2 cellular contexts compared by ENCODE assay signal in the genomic region with DNA sequence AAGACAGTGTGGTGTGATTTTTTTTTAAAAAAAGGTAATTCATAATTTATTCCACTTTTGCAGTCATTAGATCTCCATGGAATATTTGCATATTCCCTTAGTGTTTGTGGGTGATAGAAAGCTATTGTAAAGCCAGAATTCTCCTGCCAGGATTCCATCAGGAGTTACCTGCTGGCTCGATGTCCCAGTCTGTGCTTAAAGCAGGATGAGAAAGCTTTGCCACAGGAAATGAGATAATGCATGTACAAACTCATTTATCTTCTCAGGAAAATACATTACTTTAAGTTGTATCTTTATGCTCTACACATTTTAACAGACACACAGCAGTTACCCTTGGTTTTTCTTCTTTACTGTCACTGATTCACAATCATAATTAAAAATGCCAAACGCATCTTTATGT.
TF ChIP-seq lines count a peak whose summit lies in the region.

No MANE protein-coding gene starts in this region.

TF ChIP-seq in GM23338, 12 proteins besides CTCF, POLR2A, EP300 and RAD21 (continued from another document):
- TF ChIP-seq, protein P1, sequence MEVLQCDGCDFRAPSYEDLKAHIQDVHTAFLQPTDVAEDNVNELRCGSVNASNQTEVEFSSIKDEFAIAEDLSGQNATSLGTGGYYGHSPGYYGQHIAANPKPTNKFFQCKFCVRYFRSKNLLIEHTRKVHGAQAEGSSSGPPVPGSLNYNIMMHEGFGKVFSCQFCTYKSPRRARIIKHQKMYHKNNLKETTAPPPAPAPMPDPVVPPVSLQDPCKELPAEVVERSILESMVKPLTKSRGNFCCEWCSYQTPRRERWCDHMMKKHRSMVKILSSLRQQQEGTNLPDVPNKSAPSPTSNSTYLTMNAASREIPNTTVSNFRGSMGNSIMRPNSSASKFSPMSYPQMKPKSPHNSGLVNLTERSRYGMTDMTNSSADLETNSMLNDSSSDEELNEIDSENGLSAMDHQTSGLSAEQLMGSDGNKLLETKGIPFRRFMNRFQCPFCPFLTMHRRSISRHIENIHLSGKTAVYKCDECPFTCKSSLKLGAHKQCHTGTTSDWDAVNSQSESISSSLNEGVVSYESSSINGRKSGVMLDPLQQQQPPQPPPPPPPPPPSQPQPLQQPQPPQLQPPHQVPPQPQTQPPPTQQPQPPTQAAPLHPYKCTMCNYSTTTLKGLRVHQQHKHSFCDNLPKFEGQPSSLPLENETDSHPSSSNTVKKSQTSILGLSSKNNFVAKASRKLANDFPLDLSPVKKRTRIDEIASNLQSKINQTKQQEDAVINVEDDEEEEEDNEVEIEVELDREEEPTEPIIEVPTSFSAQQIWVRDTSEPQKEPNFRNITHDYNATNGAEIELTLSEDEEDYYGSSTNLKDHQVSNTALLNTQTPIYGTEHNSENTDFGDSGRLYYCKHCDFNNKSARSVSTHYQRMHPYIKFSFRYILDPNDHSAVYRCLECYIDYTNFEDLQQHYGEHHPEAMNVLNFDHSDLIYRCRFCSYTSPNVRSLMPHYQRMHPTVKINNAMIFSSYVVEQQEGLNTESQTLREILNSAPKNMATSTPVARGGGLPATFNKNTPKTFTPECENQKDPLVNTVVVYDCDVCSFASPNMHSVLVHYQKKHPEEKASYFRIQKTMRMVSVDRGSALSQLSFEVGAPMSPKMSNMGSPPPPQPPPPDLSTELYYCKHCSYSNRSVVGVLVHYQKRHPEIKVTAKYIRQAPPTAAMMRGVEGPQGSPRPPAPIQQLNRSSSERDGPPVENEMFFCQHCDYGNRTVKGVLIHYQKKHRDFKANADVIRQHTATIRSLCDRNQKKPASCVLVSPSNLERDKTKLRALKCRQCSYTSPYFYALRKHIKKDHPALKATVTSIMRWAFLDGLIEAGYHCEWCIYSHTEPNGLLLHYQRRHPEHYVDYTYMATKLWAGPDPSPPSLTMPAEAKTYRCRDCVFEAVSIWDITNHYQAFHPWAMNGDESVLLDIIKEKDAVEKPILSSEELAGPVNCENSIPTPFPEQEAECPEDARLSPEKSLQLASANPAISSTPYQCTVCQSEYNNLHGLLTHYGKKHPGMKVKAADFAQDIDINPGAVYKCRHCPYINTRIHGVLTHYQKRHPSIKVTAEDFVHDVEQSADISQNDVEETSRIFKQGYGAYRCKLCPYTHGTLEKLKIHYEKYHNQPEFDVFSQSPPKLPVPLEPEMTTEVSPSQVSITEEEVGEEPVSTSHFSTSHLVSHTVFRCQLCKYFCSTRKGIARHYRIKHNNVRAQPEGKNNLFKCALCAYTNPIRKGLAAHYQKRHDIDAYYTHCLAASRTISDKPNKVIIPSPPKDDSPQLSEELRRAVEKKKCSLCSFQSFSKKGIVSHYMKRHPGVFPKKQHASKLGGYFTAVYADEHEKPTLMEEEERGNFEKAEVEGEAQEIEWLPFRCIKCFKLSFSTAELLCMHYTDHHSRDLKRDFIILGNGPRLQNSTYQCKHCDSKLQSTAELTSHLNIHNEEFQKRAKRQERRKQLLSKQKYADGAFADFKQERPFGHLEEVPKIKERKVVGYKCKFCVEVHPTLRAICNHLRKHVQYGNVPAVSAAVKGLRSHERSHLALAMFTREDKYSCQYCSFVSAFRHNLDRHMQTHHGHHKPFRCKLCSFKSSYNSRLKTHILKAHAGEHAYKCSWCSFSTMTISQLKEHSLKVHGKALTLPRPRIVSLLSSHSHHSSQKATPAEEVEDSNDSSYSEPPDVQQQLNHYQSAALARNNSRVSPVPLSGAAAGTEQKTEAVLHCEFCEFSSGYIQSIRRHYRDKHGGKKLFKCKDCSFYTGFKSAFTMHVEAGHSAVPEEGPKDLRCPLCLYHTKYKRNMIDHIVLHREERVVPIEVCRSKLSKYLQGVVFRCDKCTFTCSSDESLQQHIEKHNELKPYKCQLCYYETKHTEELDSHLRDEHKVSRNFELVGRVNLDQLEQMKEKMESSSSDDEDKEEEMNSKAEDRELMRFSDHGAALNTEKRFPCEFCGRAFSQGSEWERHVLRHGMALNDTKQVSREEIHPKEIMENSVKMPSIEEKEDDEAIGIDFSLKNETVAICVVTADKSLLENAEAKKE (CRISPR knock-in tag; IDR thresholded peaks at IDR 0.05), result no peak
- TF ChIP-seq JUNB (IDR thresholded peaks at IDR 0.05; ENCODE audit: unreplicated experiment) (no peak), NANOG (IDR thresholded peaks at IDR 0.05; ENCODE audit: borderline replicate concordance) (no peak)
- TF ChIP-seq, protein P2, sequence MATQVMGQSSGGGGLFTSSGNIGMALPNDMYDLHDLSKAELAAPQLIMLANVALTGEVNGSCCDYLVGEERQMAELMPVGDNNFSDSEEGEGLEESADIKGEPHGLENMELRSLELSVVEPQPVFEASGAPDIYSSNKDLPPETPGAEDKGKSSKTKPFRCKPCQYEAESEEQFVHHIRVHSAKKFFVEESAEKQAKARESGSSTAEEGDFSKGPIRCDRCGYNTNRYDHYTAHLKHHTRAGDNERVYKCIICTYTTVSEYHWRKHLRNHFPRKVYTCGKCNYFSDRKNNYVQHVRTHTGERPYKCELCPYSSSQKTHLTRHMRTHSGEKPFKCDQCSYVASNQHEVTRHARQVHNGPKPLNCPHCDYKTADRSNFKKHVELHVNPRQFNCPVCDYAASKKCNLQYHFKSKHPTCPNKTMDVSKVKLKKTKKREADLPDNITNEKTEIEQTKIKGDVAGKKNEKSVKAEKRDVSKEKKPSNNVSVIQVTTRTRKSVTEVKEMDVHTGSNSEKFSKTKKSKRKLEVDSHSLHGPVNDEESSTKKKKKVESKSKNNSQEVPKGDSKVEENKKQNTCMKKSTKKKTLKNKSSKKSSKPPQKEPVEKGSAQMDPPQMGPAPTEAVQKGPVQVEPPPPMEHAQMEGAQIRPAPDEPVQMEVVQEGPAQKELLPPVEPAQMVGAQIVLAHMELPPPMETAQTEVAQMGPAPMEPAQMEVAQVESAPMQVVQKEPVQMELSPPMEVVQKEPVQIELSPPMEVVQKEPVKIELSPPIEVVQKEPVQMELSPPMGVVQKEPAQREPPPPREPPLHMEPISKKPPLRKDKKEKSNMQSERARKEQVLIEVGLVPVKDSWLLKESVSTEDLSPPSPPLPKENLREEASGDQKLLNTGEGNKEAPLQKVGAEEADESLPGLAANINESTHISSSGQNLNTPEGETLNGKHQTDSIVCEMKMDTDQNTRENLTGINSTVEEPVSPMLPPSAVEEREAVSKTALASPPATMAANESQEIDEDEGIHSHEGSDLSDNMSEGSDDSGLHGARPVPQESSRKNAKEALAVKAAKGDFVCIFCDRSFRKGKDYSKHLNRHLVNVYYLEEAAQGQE (IDR thresholded peaks at IDR 0.05; ENCODE audit: unreplicated experiment), result no peak
- TF ChIP-seq, protein P3, sequence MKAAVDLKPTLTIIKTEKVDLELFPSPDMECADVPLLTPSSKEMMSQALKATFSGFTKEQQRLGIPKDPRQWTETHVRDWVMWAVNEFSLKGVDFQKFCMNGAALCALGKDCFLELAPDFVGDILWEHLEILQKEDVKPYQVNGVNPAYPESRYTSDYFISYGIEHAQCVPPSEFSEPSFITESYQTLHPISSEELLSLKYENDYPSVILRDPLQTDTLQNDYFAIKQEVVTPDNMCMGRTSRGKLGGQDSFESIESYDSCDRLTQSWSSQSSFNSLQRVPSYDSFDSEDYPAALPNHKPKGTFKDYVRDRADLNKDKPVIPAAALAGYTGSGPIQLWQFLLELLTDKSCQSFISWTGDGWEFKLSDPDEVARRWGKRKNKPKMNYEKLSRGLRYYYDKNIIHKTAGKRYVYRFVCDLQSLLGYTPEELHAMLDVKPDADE (IDR thresholded peaks at IDR 0.05), result no peak

TF ChIP-seq in WTC11, 78 proteins besides CTCF, POLR2A, EP300 and RAD21 (continued from another document):
- TF ChIP-seq, protein P4, sequence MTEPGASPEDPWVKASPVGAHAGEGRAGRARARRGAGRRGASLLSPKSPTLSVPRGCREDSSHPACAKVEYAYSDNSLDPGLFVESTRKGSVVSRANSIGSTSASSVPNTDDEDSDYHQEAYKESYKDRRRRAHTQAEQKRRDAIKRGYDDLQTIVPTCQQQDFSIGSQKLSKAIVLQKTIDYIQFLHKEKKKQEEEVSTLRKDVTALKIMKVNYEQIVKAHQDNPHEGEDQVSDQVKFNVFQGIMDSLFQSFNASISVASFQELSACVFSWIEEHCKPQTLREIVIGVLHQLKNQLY (CRISPR knock-in tag; IDR thresholded peaks at IDR 0.05), result no peak
- no peak for TF ChIP-seq GRHL2 (CRISPR knock-in tag; IDR thresholded peaks at IDR 0.05; ENCODE audit: insufficient replicate concordance, severe bottlenecking)
- TF ChIP-seq, protein P5, sequence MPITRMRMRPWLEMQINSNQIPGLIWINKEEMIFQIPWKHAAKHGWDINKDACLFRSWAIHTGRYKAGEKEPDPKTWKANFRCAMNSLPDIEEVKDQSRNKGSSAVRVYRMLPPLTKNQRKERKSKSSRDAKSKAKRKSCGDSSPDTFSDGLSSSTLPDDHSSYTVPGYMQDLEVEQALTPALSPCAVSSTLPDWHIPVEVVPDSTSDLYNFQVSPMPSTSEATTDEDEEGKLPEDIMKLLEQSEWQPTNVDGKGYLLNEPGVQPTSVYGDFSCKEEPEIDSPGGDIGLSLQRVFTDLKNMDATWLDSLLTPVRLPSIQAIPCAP (CRISPR knock-in tag; IDR thresholded peaks at IDR 0.05), result no peak
- TF ChIP-seq, protein P6, sequence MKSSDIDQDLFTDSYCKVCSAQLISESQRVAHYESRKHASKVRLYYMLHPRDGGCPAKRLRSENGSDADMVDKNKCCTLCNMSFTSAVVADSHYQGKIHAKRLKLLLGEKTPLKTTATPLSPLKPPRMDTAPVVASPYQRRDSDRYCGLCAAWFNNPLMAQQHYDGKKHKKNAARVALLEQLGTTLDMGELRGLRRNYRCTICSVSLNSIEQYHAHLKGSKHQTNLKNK (CRISPR knock-in tag; IDR thresholded peaks at IDR 0.05), result no peak
- TF ChIP-seq ELF4 (CRISPR knock-in tag; IDR thresholded peaks at IDR 0.05; ENCODE audit: low read depth), result no peak
- no peak for TF ChIP-seq MYBL2 (CRISPR knock-in tag; IDR thresholded peaks at IDR 0.05)
